In the genomic region with DNA sequence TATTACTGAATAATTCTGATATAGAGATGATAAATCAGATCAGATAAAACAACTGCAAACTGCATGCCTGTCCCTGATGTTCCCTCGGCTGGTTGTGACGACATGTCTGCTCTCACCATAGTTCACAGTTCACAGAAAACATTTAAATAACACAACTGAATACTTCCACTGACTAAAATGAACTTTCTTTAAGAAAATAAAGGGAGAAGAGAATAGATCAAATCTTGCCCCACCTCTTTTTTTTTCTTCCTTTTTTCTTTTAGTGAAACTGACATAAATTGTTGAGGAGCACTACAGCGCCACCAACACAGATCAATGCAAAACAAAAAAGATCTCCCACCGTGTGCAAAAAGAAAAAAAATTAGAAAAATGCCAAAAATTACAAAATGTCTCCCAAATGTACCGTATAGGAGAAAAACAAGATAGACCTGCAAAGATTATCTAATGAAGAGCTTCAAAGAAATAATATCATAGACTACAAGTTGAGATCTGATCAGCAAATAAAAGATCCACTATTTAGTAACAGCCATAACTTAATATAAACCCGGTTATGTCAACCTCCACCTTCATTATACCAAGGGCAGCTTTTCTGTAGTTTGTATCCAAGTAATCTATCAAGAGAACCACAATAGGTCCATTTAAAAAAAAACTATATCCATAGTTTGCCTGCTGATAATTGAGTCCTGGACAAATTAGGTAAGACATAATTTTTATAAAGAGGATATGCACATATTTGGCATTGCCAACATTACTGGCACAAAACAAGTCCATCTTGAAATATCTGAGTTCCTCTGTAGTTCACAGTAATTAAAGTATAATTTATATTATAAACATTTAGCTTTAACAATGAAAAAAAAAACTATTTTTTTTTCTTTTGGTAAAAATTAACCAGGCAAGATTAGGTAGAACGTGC, we compare ENCODE assay signal across 8 cellular contexts. TPM values are rescaled to one million over a fixed set of nuclear protein-coding genes. Genes with fewer than 3 reads are reported as not detected.
A peak's percentile ranks its signal among the peaks of the same experiment; 100 is the strongest.
DNase-seq lines count a peak whose midpoint lies in the region; ATAC-seq and TF ChIP-seq lines count a peak whose summit lies in the region.

No MANE protein-coding gene starts in this region.

- no peak overlapping the region for H3K27ac Mint-ChIP-seq in activated CD8-positive, alpha-beta memory T cell treated with anti-CD3 and anti-CD28 coated beads, Interleukin-2, amount 10 ng/mL, durations not matched to agents 7 days and 5 days

- peak; percentile 44 for ATAC-seq in activated CD8-positive, alpha-beta memory T cell treated with anti-CD3 and anti-CD28 coated beads, Interleukin-2, amount 10 ng/mL, durations not matched to agents 7 days and 5 days
- no peak for ATAC-seq in HG03378 (IDR thresholded peaks at IDR 0.05; ENCODE audit: unreplicated experiment)

- H3K4me1 ChIP-seq in adrenal gland (replicated peaks in 1 of 2) (peaks cover 8 to 32% of the 10 kb centered on the region in 2 donors), left ventricle myocardium inferior (peaks cover 45% of the 10 kb centered on the region), rectal smooth muscle tissue (ENCODE audit: control insufficient read depth, insufficient read depth, low read length) (no peaks in the 10 kb centered on the region)

- H3K4me3 ChIP-seq in H7 (ENCODE audit: insufficient read depth, low read depth, low read length) (peak overlapping the region; percentile 59), adrenal gland (peak overlapping the region; percentile 3 to 92 (median 68)), left ventricle myocardium inferior (peak overlapping the region; percentile 76), rectal smooth muscle tissue (ENCODE audit: low read length) (peak overlapping the region; percentile 96)

- peak overlapping the region; percentile 68 for H3K9ac ChIP-seq in rectal smooth muscle tissue (ENCODE audit: low read length)

- H3K27ac ChIP-seq in adrenal gland (peak overlapping the region; percentile 31 to 92 (median 82)), left ventricle myocardium inferior (replicated peaks) (peak overlapping the region; percentile 88), rectal smooth muscle tissue (ENCODE audit: low read depth, low read length) (peak overlapping the region; percentile 80)

- peak in 1 of 2 donors; percentile 47 for TF ChIP-seq POLR2A in adrenal gland (IDR thresholded peaks at IDR 0.05)

- peak; percentile 63 for DNase-seq in activated CD8-positive, alpha-beta memory T cell treated with anti-CD3 and anti-CD28 coated beads, Interleukin-2, amount 10 ng/mL, durations not matched to agents 7 days and 5 days
- DNase-seq in activated CD8-positive, alpha-beta memory T cell treated with anti-CD3 and anti-CD28 coated beads, Interleukin-2, amount 50 U/mL, for 48 hours = no peak
- no peak for DNase-seq in H7
- peak; percentile 62 for DNase-seq in NCI-H2227 treated with DMSO at 0.1 percent for 48 hours (lab: John Stamatoyannopoulos, UW)
- DNase-seq in adrenal gland = peak in 6 of 7 donors; percentile 32 to 82 (median 59)
- DNase-seq in left ventricle myocardium inferior = no peak

- H3K27me3 Mint-ChIP-seq in activated CD8-positive, alpha-beta memory T cell treated with anti-CD3 and anti-CD28 coated beads, Interleukin-2, amount 10 ng/mL, durations not matched to agents 7 days and 5 days = no peaks in the 10 kb centered on the region

- peaks cover 3% of the 10 kb centered on the region for H3K9me3 Mint-ChIP-seq in activated CD8-positive, alpha-beta memory T cell treated with anti-CD3 and anti-CD28 coated beads, Interleukin-2, amount 10 ng/mL, durations not matched to agents 7 days and 5 days (ENCODE audit: low read depth)

- H3K27me3 ChIP-seq in H7 (ENCODE audit: control insufficient read depth, insufficient read depth, low read length) (no peaks in the 10 kb centered on the region), adrenal gland (no peaks in the 10 kb centered on the region), left ventricle myocardium inferior (ENCODE audit: low read depth) (no peaks in the 10 kb centered on the region), rectal smooth muscle tissue (ENCODE audit: control insufficient read depth, insufficient read depth, low read length) (no peaks in the 10 kb centered on the region)

- TF ChIP-seq CTCF in adrenal gland (IDR thresholded peaks at IDR 0.05) (peak in 2 of 6 experiments; percentile 30 to 32), left ventricle myocardium inferior (IDR thresholded peaks at IDR 0.05; ENCODE audit: borderline replicate concordance) (peak; percentile 41)

- peaks cover 9% of the 10 kb centered on the region for H3K36me3 Mint-ChIP-seq in activated CD8-positive, alpha-beta memory T cell treated with anti-CD3 and anti-CD28 coated beads, Interleukin-2, amount 10 ng/mL, durations not matched to agents 7 days and 5 days

- CTCF ChIA-PET in activated CD8-positive, alpha-beta memory T cell treated with anti-CD3 and anti-CD28 coated beads, Interleukin-2, amount 10 ng/mL, durations not matched to agents 7 days and 5 days (lab: Charles Lee) = interaction anchor here (0.9 to 3.2 kb wide), 9 partner anchors 10 to 132 kb away, joined by 3 to 15 read pairs (median 6); a partner anchor contains a TSS

- H3K36me3 ChIP-seq in H7 (replicated peaks; ENCODE audit: control insufficient read depth, insufficient read depth, low read length) = no peaks in the 10 kb centered on the region
- H3K36me3 ChIP-seq in adrenal gland (replicated peaks in 1 of 2) = no peaks in the 10 kb centered on the region
- H3K36me3 ChIP-seq in left ventricle myocardium inferior = no peaks in the 10 kb centered on the region
- H3K36me3 ChIP-seq in rectal smooth muscle tissue (ENCODE audit: control insufficient read depth, insufficient read depth, low read length) = no peaks in the 10 kb centered on the region

- H3K9me3 ChIP-seq in adrenal gland (replicated peaks in 1 of 3) = no peaks in the 10 kb centered on the region
- H3K9me3 ChIP-seq in left ventricle myocardium inferior (replicated peaks) = peaks cover 7% of the 10 kb centered on the region

- no peak overlapping the region for H3K4me3 Mint-ChIP-seq in activated CD8-positive, alpha-beta memory T cell treated with anti-CD3 and anti-CD28 coated beads, Interleukin-2, amount 10 ng/mL, durations not matched to agents 7 days and 5 days

- intact Hi-C loops in adrenal gland (cut with DNase I) (no loop called here), left ventricle myocardium inferior (cut with micrococcal nuclease) (loop anchor here (5.0 kb wide), 1 partner anchor 70 kb away; a partner anchor contains a TSS)

- H3K4me1 Mint-ChIP-seq in activated CD8-positive, alpha-beta memory T cell treated with anti-CD3 and anti-CD28 coated beads, Interleukin-2, amount 10 ng/mL, durations not matched to agents 7 days and 5 days = peaks cover 29% of the 10 kb centered on the region

- WGBS in adrenal gland, 4 donors = 0 to 1% (median 0%) methylated on average over 7 of the region's 7 CpGs

RNA-seq across cellular contexts. Expression of a gene that starts 30.8 kb away (rescaled TPM):
- 10 to 100 TPM; 32.1 to 42.3 TPM for total RNA-seq in activated CD8-positive, alpha-beta memory T cell treated with anti-CD3 and anti-CD28 coated beads, Interleukin-2, amount 10 ng/mL, durations not matched to agents 7 days and 5 days
- total RNA-seq in H7 (2014; rRNA removed; shearing (Covaris generic)) = 9.2 and 17.5 TPM in 2 replicates
- total RNA-seq in adrenal gland (10 to 100 TPM; 10.9 to 43.6 (median 24.4) TPM), left ventricle myocardium inferior (17.0 TPM)
- polyA plus RNA-seq in adrenal gland = 10 to 100 TPM; 16.5 to 27.8 (median 19.3) TPM

Comparison
In these comparisons a context has a peak if more than half of its experiments do, and no peak if none do; other contexts are left out.
1. DNase-seq: peak in activated CD8-positive, alpha-beta memory T cell treated with anti-CD3 and anti-CD28 coated beads, Interleukin-2, amount 10 ng/mL, durations not matched to agents 7 days and 5 days (single experiment), NCI-H2227 treated with DMSO at 0.1 percent for 48 hours (single experiment) and adrenal gland (6 of 7); none in activated CD8-positive, alpha-beta memory T cell treated with anti-CD3 and anti-CD28 coated beads, Interleukin-2, amount 50 U/mL, for 48 hours (single experiment), H7 (single experiment) and left ventricle myocardium inferior (single experiment).
2. Peak in every context shown above with its lines, with median percentiles within 50 percentile points of each other: H3K4me3 ChIP-seq and H3K27ac ChIP-seq.